8 cellular contexts compared by ENCODE assay signal in the genomic region with DNA sequence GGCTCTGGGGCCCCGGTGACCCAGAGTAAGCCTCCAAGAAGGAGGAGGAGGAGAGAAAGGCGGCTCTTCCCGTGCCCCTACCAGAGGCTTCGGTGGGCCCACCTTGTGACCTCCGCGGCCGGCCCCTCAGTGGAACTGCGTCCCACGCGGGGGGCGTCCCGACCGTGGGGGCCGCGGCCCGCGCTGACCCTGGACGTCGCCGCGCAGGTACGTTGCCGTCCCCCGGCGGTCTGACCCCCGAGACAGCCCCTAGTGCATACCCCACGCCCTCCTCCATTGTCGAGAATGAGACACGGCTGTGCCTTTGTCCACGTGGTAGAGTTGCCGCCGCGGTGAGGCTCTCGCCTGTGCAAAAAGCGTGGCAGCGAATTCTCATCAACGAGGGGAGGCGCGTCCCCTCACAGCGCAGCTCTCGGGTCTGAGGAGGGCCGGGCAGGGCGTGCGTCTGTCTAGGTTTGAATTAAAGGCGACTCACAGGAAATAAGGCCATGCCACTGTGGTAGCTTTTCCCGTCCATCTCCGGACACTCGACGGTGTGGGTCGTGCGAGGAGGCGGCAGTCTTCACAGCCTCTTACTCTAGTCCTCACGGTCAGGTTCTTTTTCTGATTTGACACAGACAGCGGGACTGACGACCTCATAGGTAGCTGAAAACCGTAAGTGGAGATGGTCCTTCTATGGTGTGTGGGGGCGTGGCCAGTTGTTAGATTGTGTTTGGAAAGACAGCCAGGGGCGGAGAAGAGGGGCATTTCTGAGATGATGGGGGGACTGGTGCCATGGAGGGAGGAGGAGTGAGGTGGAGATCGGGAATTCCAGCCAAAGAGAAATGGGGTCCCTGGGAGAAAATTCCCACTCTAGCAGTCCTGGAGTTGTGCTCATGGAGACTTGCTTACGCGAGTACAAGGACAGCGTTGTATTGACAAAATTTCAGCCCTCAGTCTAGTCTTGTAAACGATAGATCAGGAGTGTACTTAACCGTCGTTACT. TPM values are rescaled to one million over a fixed set of nuclear protein-coding genes. Genes with fewer than 3 reads are reported as not detected.
DNase-seq lines count a peak whose midpoint lies in the region; ATAC-seq and TF ChIP-seq lines count a peak whose summit lies in the region.

No MANE protein-coding gene starts in this region.

- peak overlapping the region; percentile 95 for H3K27ac ChIP-seq in right atrium auricular region

- H3K4me3 ChIP-seq in right atrium auricular region (peak overlapping the region; percentile 93 to 99), retinal pigment epithelial cell (ENCODE audit: low read length) (peak overlapping the region; percentile 85)

- ATAC-seq in GM21447 (IDR thresholded peaks at IDR 0.05; ENCODE audit: unreplicated experiment), result peak; percentile 26
- ATAC-seq in SK-N-SH treated with all-trans-retinoic acid at 6 μM for 48 hours, result peak; percentile 43
- ATAC-seq in HG03108 (IDR thresholded peaks at IDR 0.05; ENCODE audit: unreplicated experiment), result no peak

- peaks cover 0 to 29% of the 10 kb centered on the region in 2 donors for H3K4me1 ChIP-seq in right atrium auricular region

- H3K9me3 ChIP-seq in right atrium auricular region, result no peaks in the 10 kb centered on the region

- TF ChIP-seq CTCF in right atrium auricular region (IDR thresholded peaks at IDR 0.05) (no peak), retinal pigment epithelial cell (conservative IDR thresholded peaks at IDR 0.05; ENCODE audit: low read depth, low read length) (no peak)

- DNase-seq in DMS114 treated with DMSO at 0.1 percent for 48 hours (lab: John Stamatoyannopoulos, UW; ENCODE audit: unreplicated experiment) (peak; percentile 12), HuH-7.5 (ENCODE audit: low spot score) (peak; percentile 55), right atrium auricular region (ENCODE audit: low spot score) (peak; percentile 71), retinal pigment epithelial cell (ENCODE audit: low read depth) (no peak)
- DNase-seq in activated naive CD8-positive, alpha-beta T cell treated with anti-CD3 and anti-CD28 coated beads, Interleukin-2, amount 50 U/mL, for 16 hours (ENCODE audit: low read depth, low spot score), result peak; percentile 32

- peaks cover 10% of the 10 kb centered on the region for H3K36me3 ChIP-seq in right atrium auricular region

- H3K27me3 ChIP-seq in right atrium auricular region, result no peaks in the 10 kb centered on the region

TF ChIP-seq in SK-N-SH treated with all-trans-retinoic acid at 6 μM for 48 hours, 23 proteins besides CTCF, POLR2A, EP300 and RAD21:
- TF ChIP-seq, protein P1, sequence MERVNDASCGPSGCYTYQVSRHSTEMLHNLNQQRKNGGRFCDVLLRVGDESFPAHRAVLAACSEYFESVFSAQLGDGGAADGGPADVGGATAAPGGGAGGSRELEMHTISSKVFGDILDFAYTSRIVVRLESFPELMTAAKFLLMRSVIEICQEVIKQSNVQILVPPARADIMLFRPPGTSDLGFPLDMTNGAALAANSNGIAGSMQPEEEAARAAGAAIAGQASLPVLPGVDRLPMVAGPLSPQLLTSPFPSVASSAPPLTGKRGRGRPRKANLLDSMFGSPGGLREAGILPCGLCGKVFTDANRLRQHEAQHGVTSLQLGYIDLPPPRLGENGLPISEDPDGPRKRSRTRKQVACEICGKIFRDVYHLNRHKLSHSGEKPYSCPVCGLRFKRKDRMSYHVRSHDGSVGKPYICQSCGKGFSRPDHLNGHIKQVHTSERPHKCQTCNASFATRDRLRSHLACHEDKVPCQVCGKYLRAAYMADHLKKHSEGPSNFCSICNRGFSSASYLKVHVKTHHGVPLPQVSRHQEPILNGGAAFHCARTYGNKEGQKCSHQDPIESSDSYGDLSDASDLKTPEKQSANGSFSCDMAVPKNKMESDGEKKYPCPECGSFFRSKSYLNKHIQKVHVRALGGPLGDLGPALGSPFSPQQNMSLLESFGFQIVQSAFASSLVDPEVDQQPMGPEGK (CRISPR knock-in tag; IDR thresholded peaks at IDR 0.05; ENCODE audit: borderline replicate concordance), result no peak
- TF ChIP-seq POU6F1 (CRISPR knock-in tag; IDR thresholded peaks at IDR 0.05; ENCODE audit: borderline replicate concordance, low read depth) (no peak), ESRRG (CRISPR knock-in tag; IDR thresholded peaks at IDR 0.05) (no peak), PPARA (CRISPR knock-in tag; IDR thresholded peaks at IDR 0.05; ENCODE audit: borderline replicate concordance) (no peak), BACH2 (CRISPR knock-in tag; IDR thresholded peaks at IDR 0.05; ENCODE audit: borderline replicate concordance) (no peak), ZFP3 (CRISPR knock-in tag; IDR thresholded peaks at IDR 0.05) (no peak), ZNF8 (CRISPR knock-in tag; IDR thresholded peaks at IDR 0.05) (no peak), SNAI2 (CRISPR knock-in tag; IDR thresholded peaks at IDR 0.05) (no peak), OSR1 (CRISPR knock-in tag; IDR thresholded peaks at IDR 0.05) (no peak), ARNTL (CRISPR knock-in tag; IDR thresholded peaks at IDR 0.05; ENCODE audit: borderline replicate concordance, low read depth) (no peak)

RNA-seq across cellular contexts. Expression of gene NXT1, which starts 0.6 kb away (rescaled TPM):
- total RNA-seq in right atrium auricular region, result 10 to 100 TPM; 16.1 to 19.1 TPM

RNA-seq across cellular contexts. Expression of gene GZF1, which starts 10.8 kb away (rescaled TPM):
- 10 to 100 TPM; 14.9 TPM for total RNA-seq in right atrium auricular region
